18 cellular contexts compared by ENCODE assay signal in genomic region chr3:196765454-196765853, GRCh38. TPM values are rescaled to one million over a fixed set of nuclear protein-coding genes. Genes with fewer than 3 reads are reported as not detected.
DNase-seq lines count a peak whose midpoint lies in the region; ATAC-seq and TF ChIP-seq lines count a peak whose summit lies in the region.
"Had no signal": no experiment of that assay in that cellular context is flagged by ENCODE, and none has a peak within 500 bp of the region (broad histone marks: within the 10 kb centered on the region; RNA-seq: fewer than 3 reads in every experiment).

No MANE protein-coding gene starts in this region.

- peak; percentile 23 for ATAC-seq in activated CD4-positive, alpha-beta T cell treated with anti-CD3 and anti-CD28 coated beads for 36 hours
- ATAC-seq in CD4-positive, alpha-beta T cell (ENCODE audit: poor library complexity), result no peak
- ATAC-seq in Panc1 (no peak), GM19035 (IDR thresholded peaks at IDR 0.05; ENCODE audit: unreplicated experiment) (no peak)
- ATAC-seq: CD8-positive, alpha-beta T cell; GM12878 had no signal

- H3K27me3 Mint-ChIP-seq in activated CD4-positive, alpha-beta T cell treated with anti-CD3 and anti-CD28 coated beads for 36 hours, result no peaks in the 10 kb centered on the region
- H3K27me3 Mint-ChIP-seq in CD4-positive, alpha-beta T cell, result no peaks in the 10 kb centered on the region

- CTCF ChIA-PET in activated CD4-positive, alpha-beta T cell treated with anti-CD3 and anti-CD28 coated beads for 36 hours (lab: Charles Lee), result no interaction called here
- CTCF ChIA-PET in CD4-positive, alpha-beta T cell (lab: Charles Lee), result interaction anchor here (1.6 kb wide), 1 partner anchor 25 kb away, joined by 3 read pairs; no protein-coding TSS in a partner anchor
- CTCF ChIA-PET in Panc1 (lab: Charles Lee), result no interaction called here

- intact Hi-C loops in activated CD4-positive, alpha-beta T cell treated with anti-CD3 and anti-CD28 coated beads for 36 hours (cut with DNase I, micrococcal nuclease), result no loop called here
- intact Hi-C loops in CD4-positive, alpha-beta T cell (cut with DNase I, micrococcal nuclease), result no loop called here
- intact Hi-C loops in Panc1 (cut with micrococcal nuclease; ENCODE audit: unreplicated experiment) (no loop called here), thyroid gland (cut with DNase I) (no loop called here)

- no peaks in the 10 kb centered on the region for H3K36me3 ChIP-seq in Panc1 (ENCODE audit: control insufficient read depth, insufficient read depth, low read length)
- H3K36me3 ChIP-seq in neutrophil, result peaks cover 18% of the 10 kb centered on the region
- H3K36me3 ChIP-seq in thyroid gland, result no peaks in the 10 kb centered on the region
- H3K36me3 ChIP-seq: HAP-1 had no signal

- H3K4me3 ChIP-seq in Panc1 (ENCODE audit: low read depth in 2 of 2, low read length in 2 of 2) (no peak overlapping the region), neutrophil (ENCODE audit: low read depth in 1 of 2, low read length in 1 of 2) (no peak overlapping the region), thyroid gland (replicated peaks in 1 of 3) (no peak overlapping the region)
- H3K4me3 ChIP-seq: GM12878, HAP-1 had no signal

- no peaks in the 10 kb centered on the region for H3K9me3 Mint-ChIP-seq in activated CD4-positive, alpha-beta T cell treated with anti-CD3 and anti-CD28 coated beads for 36 hours (ENCODE audit: low read depth)
- H3K9me3 Mint-ChIP-seq in CD4-positive, alpha-beta T cell, result no peaks in the 10 kb centered on the region
- H3K9me3 Mint-ChIP-seq: CD8-positive, alpha-beta T cell; HFFc6 had no signal

- no peak for TF ChIP-seq CTCF in CD4-positive, alpha-beta T cell (IDR thresholded peaks at IDR 0.05)
- TF ChIP-seq CTCF in Panc1 (IDR thresholded peaks at IDR 0.05) (no peak), neutrophil (IDR thresholded peaks at IDR 0.05) (no peak), thyroid gland (IDR thresholded peaks at IDR 0.05) (no peak)

- POLR2A ChIA-PET in activated CD4-positive, alpha-beta T cell treated with anti-CD3 and anti-CD28 coated beads for 36 hours (lab: Charles Lee), result no interaction called here
- POLR2A ChIA-PET in CD4-positive, alpha-beta T cell (lab: Charles Lee), result no interaction called here
- POLR2A ChIA-PET in Panc1 (lab: Charles Lee), result no interaction called here

- H3K9me3 ChIP-seq in CD4-positive, alpha-beta T cell (ENCODE audit: control insufficient read depth, low read length), result no peaks in the 10 kb centered on the region
- H3K9me3 ChIP-seq in Panc1 (ENCODE audit: control insufficient read depth, insufficient read depth, low read depth, low read length) (no peaks in the 10 kb centered on the region), neutrophil (no peaks in the 10 kb centered on the region), thyroid gland (no peaks in the 10 kb centered on the region)

- peaks cover 26% of the 10 kb centered on the region for H3K36me3 Mint-ChIP-seq in activated CD4-positive, alpha-beta T cell treated with anti-CD3 and anti-CD28 coated beads for 36 hours (ENCODE audit: low read depth)
- H3K36me3 Mint-ChIP-seq in CD4-positive, alpha-beta T cell (ENCODE audit: low read depth), result peaks cover 41% of the 10 kb centered on the region

- no peak for DNase-seq in activated CD4-positive, alpha-beta T cell treated with anti-CD3 and anti-CD28 coated beads for 36 hours
- no peak for DNase-seq in activated CD4-positive, alpha-beta T cell treated with anti-CD3 and anti-CD28 coated beads for 48 hours
- no peak for DNase-seq in CD4-positive, alpha-beta T cell
- DNase-seq in Panc1 (ENCODE audit: low read depth, low spot score) (no peak), EL (no peak), thyroid gland (no peak)
- DNase-seq: C1 segment of cervical spinal cord; Caco-2; CD8-positive, alpha-beta T cell; DMS153; DND-41; GDM1; GOT3; HFFc6 had no signal

- H3K4me1 ChIP-seq in Panc1 (ENCODE audit: control insufficient read depth, insufficient read depth, low read length), result peaks cover 6% of the 10 kb centered on the region; the same call in 1 of the 2 replicates
- no peaks in the 10 kb centered on the region for H3K4me1 ChIP-seq in neutrophil (ENCODE audit: control insufficient read depth in 1 of 2, insufficient read depth in 1 of 2, low read depth in 1 of 2, low read length in 1 of 2)
- no peaks in the 10 kb centered on the region for H3K4me1 ChIP-seq in thyroid gland
- H3K4me1 ChIP-seq: Caco-2, HAP-1 had no signal

- TSS peak; percentile 15 for BruUV-seq in Panc1 (replicated peaks; lab: Mats Ljungman, UMichigan)

- no peaks in the 10 kb centered on the region for H3K27me3 ChIP-seq in CD4-positive, alpha-beta T cell (ENCODE audit: control insufficient read depth, insufficient read depth, low read length)
- H3K27me3 ChIP-seq in Panc1 (ENCODE audit: control insufficient read depth, insufficient read depth, low read length) (no peaks in the 10 kb centered on the region), neutrophil (no peaks in the 10 kb centered on the region), thyroid gland (no peaks in the 10 kb centered on the region)

- H3K27ac Mint-ChIP-seq in activated CD4-positive, alpha-beta T cell treated with anti-CD3 and anti-CD28 coated beads for 36 hours, result peak overlapping the region; percentile 33
- peak overlapping the region; percentile 4 for H3K27ac Mint-ChIP-seq in CD4-positive, alpha-beta T cell
- H3K27ac Mint-ChIP-seq: CD8-positive, alpha-beta T cell; HFFc6 had no signal

- in situ Hi-C loops in Panc1 (cut with HindIII; ENCODE audit: low pct_unique_long_range_greater_than_20kb, low sequenced_read_pairs), result no loop called here

- TF ChIP-seq POLR2A in thyroid gland (IDR thresholded peaks at IDR 0.05), result no peak

- H3K27ac ChIP-seq in CD4-positive, alpha-beta T cell (ENCODE audit: low read depth, low read length), result no peak overlapping the region
- H3K27ac ChIP-seq in Panc1 (ENCODE audit: low read length), result no peak overlapping the region
- H3K27ac ChIP-seq in neutrophil, result peak overlapping the region; percentile 10
- H3K27ac ChIP-seq in thyroid gland, result no peak overlapping the region

- H3K4me3 Mint-ChIP-seq in activated CD4-positive, alpha-beta T cell treated with anti-CD3 and anti-CD28 coated beads for 36 hours, result no peak overlapping the region
- no peak overlapping the region for H3K4me3 Mint-ChIP-seq in CD4-positive, alpha-beta T cell
- H3K4me3 Mint-ChIP-seq: CD8-positive, alpha-beta T cell; HFFc6 had no signal

- H3K4me1 Mint-ChIP-seq in activated CD4-positive, alpha-beta T cell treated with anti-CD3 and anti-CD28 coated beads for 36 hours, result peaks cover 13% of the 10 kb centered on the region
- H3K4me1 Mint-ChIP-seq in CD4-positive, alpha-beta T cell (ENCODE audit: low read depth), result peaks cover 38% of the 10 kb centered on the region

RNA-seq across cellular contexts. Expression of gene PAK2, which starts 25.8 kb away (rescaled TPM):
- total RNA-seq in activated CD4-positive, alpha-beta T cell treated with anti-CD3 and anti-CD28 coated beads for 36 hours, result 10 to 100 TPM; 57.6 to 82.2 TPM
- total RNA-seq in CD4-positive, alpha-beta T cell, result 10 to 100 TPM; 36.2 to 41.7 TPM
- total RNA-seq in Panc1 (2021; ENCODE audit: unreplicated experiment) (185 TPM), thyroid gland (10 to 100 TPM; 29.9 to 43.8 (median 39.0) TPM)
- polyA plus RNA-seq in Panc1 (2012; ENCODE audit: insufficient read length), result 115 TPM

RNA-seq across cellular contexts. Expression of gene PIGX, which starts 53.3 kb away (rescaled TPM):
- 10 to 100 TPM; 37.8 to 42.2 TPM for total RNA-seq in activated CD4-positive, alpha-beta T cell treated with anti-CD3 and anti-CD28 coated beads for 36 hours
- total RNA-seq in CD4-positive, alpha-beta T cell, result 10 to 100 TPM; 13.3 to 13.9 TPM
- total RNA-seq in Panc1 (2021; ENCODE audit: unreplicated experiment) (85.7 TPM), thyroid gland (10 to 100 TPM; 23.1 to 40.6 (median 31.3) TPM)
- 33.2 TPM for polyA plus RNA-seq in Panc1 (2012; ENCODE audit: insufficient read length)

RNA-seq across cellular contexts. Expression of gene CEP19, which starts 53.4 kb away (rescaled TPM):
- total RNA-seq in activated CD4-positive, alpha-beta T cell treated with anti-CD3 and anti-CD28 coated beads for 36 hours, result 1 to 10 TPM; 4.7 to 5.6 TPM
- total RNA-seq in CD4-positive, alpha-beta T cell, result under 1 TPM; 0.36 to 0.64 TPM
- total RNA-seq in Panc1 (2021; ENCODE audit: unreplicated experiment), result 7.1 TPM
- 4.5 TPM for polyA plus RNA-seq in Panc1 (2012; ENCODE audit: insufficient read length)
- total RNA-seq in thyroid gland, result 1 to 10 TPM; 1.2 to 5.2 (median 3.8) TPM
